In genomic region chr1:2789164-2789985, GRCh38 we compare ENCODE assay signal across 1 cellular context.
TF ChIP-seq lines count a peak whose summit lies in the region.

No MANE protein-coding gene starts in this region.

TF ChIP-seq in H1, 55 proteins besides CTCF, POLR2A, EP300 and RAD21:
- TF ChIP-seq TCF12 (IDR thresholded peaks at IDR 0.05; ENCODE audit: low read depth, low read length) (no peak), CEBPB (IDR thresholded peaks at IDR 0.05; ENCODE audit: low read depth, low read length) (no peak), RNF2 (IDR thresholded peaks at IDR 0.05; ENCODE audit: borderline replicate concordance, low read depth, low read length, missing control alignments, poor library complexity, severe bottlenecking) (no peak), CBX8 (IDR thresholded peaks at IDR 0.05; ENCODE audit: borderline replicate concordance, low read depth, low read length) (no peak), ZNF274 (IDR thresholded peaks at IDR 0.05; ENCODE audit: borderline replicate concordance, extremely low read depth, low read length) (no peak), BCL11A (IDR thresholded peaks at IDR 0.05; ENCODE audit: low read depth in 2 of 2, low read length in 2 of 2) (no peak), TBP (IDR thresholded peaks at IDR 0.05; ENCODE audit: low read depth, low read length) (no peak), PHF8 (conservative IDR thresholded peaks at IDR 0.05; ENCODE audit: low read depth, low read length) (no peak)
